In genomic region chr19:49186108-49186507, GRCh38 we compare ENCODE assay signal across 1 cellular context.
TF ChIP-seq lines count a peak whose summit lies in the region.

No MANE protein-coding gene starts in this region.

TF ChIP-seq in HepG2, 621 proteins besides CTCF, POLR2A, EP300 and RAD21 (continued from another document and continues in another):
- TF ChIP-seq MYPOP (CRISPR knock-in tag; IDR thresholded peaks at IDR 0.05) (no peak), HMGA1 (CRISPR knock-in tag; conservative IDR thresholded peaks at IDR 0.05) (no peak), ZSCAN5A (CRISPR knock-in tag; IDR thresholded peaks at IDR 0.05; ENCODE audit: borderline replicate concordance) (no peak), HOXA5 (CRISPR knock-in tag; IDR thresholded peaks at IDR 0.05) (no peak), ELK4 (CRISPR knock-in tag; IDR thresholded peaks at IDR 0.05; ENCODE audit: borderline replicate concordance) (no peak), SNAPC5 (CRISPR knock-in tag; IDR thresholded peaks at IDR 0.05; ENCODE audit: borderline replicate concordance) (no peak), NFIC (IDR thresholded peaks at IDR 0.05; ENCODE audit: low read length) (no peak), MIXL1 (CRISPR knock-in tag; IDR thresholded peaks at IDR 0.05) (peak; percentile 44; the same call in 1 of the 2 replicates), ZFP37 (CRISPR knock-in tag; IDR thresholded peaks at IDR 0.05; ENCODE audit: borderline replicate concordance) (peak; percentile 65; the same call in 1 of the 2 replicates), TRAFD1 (CRISPR knock-in tag; IDR thresholded peaks at IDR 0.05; ENCODE audit: borderline replicate concordance) (no peak), TFE3 (CRISPR knock-in tag; IDR thresholded peaks at IDR 0.05) (no peak), NCOA1 (CRISPR knock-in tag; IDR thresholded peaks at IDR 0.05) (no peak), NR2F6 (IDR thresholded peaks at IDR 0.05) (no peak), NR2F6 (CRISPR knock-in tag; IDR thresholded peaks at IDR 0.05) (0 out of 2 replicates have a peak, but pooled peaks have one; percentile 20), KAT2B (IDR thresholded peaks at IDR 0.05; ENCODE audit: borderline replicate concordance, low read depth, low read length) (no peak), NR3C1 (CRISPR knock-in tag; IDR thresholded peaks at IDR 0.05) (no peak), IRF2 (CRISPR knock-in tag; IDR thresholded peaks at IDR 0.05) (no peak; the same call in 1 of the 2 replicates), ZNF350 (CRISPR knock-in tag; IDR thresholded peaks at IDR 0.05; ENCODE audit: borderline replicate concordance, low read depth) (no peak), BHLHE40 (IDR thresholded peaks at IDR 0.05; ENCODE audit: low read length) (no peak), ZNF556 (CRISPR knock-in tag; IDR thresholded peaks at IDR 0.05; ENCODE audit: borderline replicate concordance) (no peak), YEATS2 (CRISPR knock-in tag; IDR thresholded peaks at IDR 0.05; ENCODE audit: borderline replicate concordance) (peak; percentile 61; the same call in 1 of the 2 replicates), ARID2 (CRISPR knock-in tag; IDR thresholded peaks at IDR 0.05; ENCODE audit: borderline replicate concordance) (no peak), RNF2 (conservative IDR thresholded peaks at IDR 0.05; ENCODE audit: low read depth) (no peak), ZMAT3 (CRISPR knock-in tag; conservative IDR thresholded peaks at IDR 0.05) (no peak), ZUFSP (CRISPR knock-in tag; IDR thresholded peaks at IDR 0.05; ENCODE audit: borderline replicate concordance) (no peak), HOXA3 (CRISPR knock-in tag; IDR thresholded peaks at IDR 0.05) (no peak), FOXK1 (CRISPR knock-in tag; IDR thresholded peaks at IDR 0.05; ENCODE audit: borderline replicate concordance, low read depth) (peak; percentile 65; the same call in 1 of the 2 replicates), CHD4 (IDR thresholded peaks at IDR 0.05; ENCODE audit: borderline replicate concordance, low read length) (no peak), IRF1 (CRISPR knock-in tag; IDR thresholded peaks at IDR 0.05; ENCODE audit: low read depth) (no peak), TCF7L2 (IDR thresholded peaks at IDR 0.05; ENCODE audit: low read depth, low read length) (no peak), ZNF20 (CRISPR knock-in tag; IDR thresholded peaks at IDR 0.05) (no peak), TCF12 (IDR thresholded peaks at IDR 0.05) (no peak), TCF12 (CRISPR knock-in tag; IDR thresholded peaks at IDR 0.05) (no peak), FOSL1 (CRISPR knock-in tag; IDR thresholded peaks at IDR 0.05; ENCODE audit: borderline replicate concordance) (no peak), ZBTB33 (CRISPR knock-in tag; IDR thresholded peaks at IDR 0.05) (no peak), ELF4 (CRISPR knock-in tag; IDR thresholded peaks at IDR 0.05; ENCODE audit: borderline replicate concordance) (0 out of 2 replicates have a peak, but pooled peaks have one; percentile 25), ZNF678 (CRISPR knock-in tag; IDR thresholded peaks at IDR 0.05) (no peak), TFDP2 (CRISPR knock-in tag; IDR thresholded peaks at IDR 0.05) (0 out of 2 replicates have a peak, but pooled peaks have one; percentile 38), RFXANK (CRISPR knock-in tag; IDR thresholded peaks at IDR 0.05) (no peak), ZFP91 (CRISPR knock-in tag; IDR thresholded peaks at IDR 0.05; ENCODE audit: borderline replicate concordance) (no peak), RFXAP (CRISPR knock-in tag; IDR thresholded peaks at IDR 0.05; ENCODE audit: borderline replicate concordance) (no peak), NFIB (CRISPR knock-in tag; IDR thresholded peaks at IDR 0.05; ENCODE audit: borderline replicate concordance) (no peak), SRSF4 (IDR thresholded peaks at IDR 0.05; ENCODE audit: low read depth, low read length, poor library complexity, severe bottlenecking) (no peak), BATF2 (CRISPR knock-in tag; IDR thresholded peaks at IDR 0.05) (no peak), NRL (CRISPR knock-in tag; IDR thresholded peaks at IDR 0.05; ENCODE audit: borderline replicate concordance) (no peak), ZNF331 (CRISPR knock-in tag; IDR thresholded peaks at IDR 0.05) (no peak), ETV5 (CRISPR knock-in tag; IDR thresholded peaks at IDR 0.05; ENCODE audit: borderline replicate concordance) (peak; percentile 85; the same call in 1 of the 2 replicates), TBL1XR1 (IDR thresholded peaks at IDR 0.05; ENCODE audit: borderline replicate concordance, low read length, partially characterized antibody) (no peak), ZFP36L1 (CRISPR knock-in tag; IDR thresholded peaks at IDR 0.05) (no peak), ZNF24 (IDR thresholded peaks at IDR 0.05) (no peak), HNF4A (CRISPR knock-in tag; IDR thresholded peaks at IDR 0.05) (peak; percentile 74), ZNF17 (CRISPR knock-in tag; IDR thresholded peaks at IDR 0.05) (no peak), DRAP1 (CRISPR knock-in tag; IDR thresholded peaks at IDR 0.05) (0 out of 2 replicates have a peak, but pooled peaks have one; percentile 21), ZNF264 (CRISPR knock-in tag; IDR thresholded peaks at IDR 0.05) (no peak)
